ENCODE assay signal across 9 cellular contexts in the genomic region with DNA sequence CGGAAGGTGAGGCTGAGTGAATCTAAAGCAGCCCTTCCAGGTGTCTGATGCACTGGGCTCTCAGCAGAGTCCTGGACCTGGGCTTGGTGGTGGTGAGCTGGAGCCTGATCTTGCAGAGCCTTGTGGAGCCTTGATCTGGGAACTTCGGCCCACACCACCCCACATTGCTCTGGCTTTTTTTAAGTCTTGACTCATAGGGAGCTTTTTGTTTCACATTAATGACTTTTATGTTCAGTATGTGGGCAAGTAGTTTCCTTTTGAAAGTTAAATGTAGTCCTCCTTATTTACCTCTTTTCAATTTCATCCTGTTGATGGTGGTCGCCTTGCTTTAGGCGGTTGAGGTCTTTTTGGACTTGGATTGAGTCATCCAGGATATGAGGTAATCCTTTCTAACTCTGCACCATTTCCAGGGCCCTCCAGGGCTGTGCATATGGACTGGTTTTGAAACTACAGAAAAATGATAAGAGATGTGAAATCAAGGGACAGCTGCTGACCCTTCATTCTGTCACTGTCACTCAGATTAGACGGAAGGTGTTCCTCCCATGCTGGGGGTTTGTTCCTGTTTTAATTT. TPM values are rescaled to one million over a fixed set of nuclear protein-coding genes. Genes with fewer than 3 reads are reported as not detected.
DNase-seq lines count a peak whose midpoint lies in the region; ATAC-seq, FAIRE-seq and TF ChIP-seq lines count a peak whose summit lies in the region.
"Had no signal": no experiment of that assay in that cellular context is flagged by ENCODE, and none has a peak within 500 bp of the region (broad histone marks: within the 10 kb centered on the region; RNA-seq: fewer than 3 reads in every experiment).

No MANE protein-coding gene starts in this region.

- H3K9me3 ChIP-seq in mesodermal cell (ENCODE audit: control insufficient read depth, low read length) (no peaks in the 10 kb centered on the region), spleen (peaks cover 0 to 15% (median 6%) of the 10 kb centered on the region in 8 donors), esophagus muscularis mucosa (no peaks in the 10 kb centered on the region), pancreas (no peaks in the 10 kb centered on the region)

- TF ChIP-seq CTCF in spleen (IDR thresholded peaks at IDR 0.05 in 8 of 11, conservative IDR thresholded peaks at IDR 0.05 in 3 of 11) (no peak), esophagus muscularis mucosa (IDR thresholded peaks at IDR 0.05) (no peak), pancreas (IDR thresholded peaks at IDR 0.05) (no peak)

- H3K27me3 ChIP-seq in spleen (replicated peaks in 1 of 7) = peaks cover 0 to 15% (median 0%) of the 10 kb centered on the region in 7 donors
- H3K27me3 ChIP-seq in esophagus muscularis mucosa = no peaks in the 10 kb centered on the region
- no peaks in the 10 kb centered on the region for H3K27me3 ChIP-seq in pancreas

- no peak overlapping the region for H3K4me3 ChIP-seq in mesodermal cell (ENCODE audit: extremely low read depth, insufficient read depth, low read length, poor library complexity, severe bottlenecking)
- H3K4me3 ChIP-seq in spleen = no peak overlapping the region
- H3K4me3 ChIP-seq in esophagus muscularis mucosa = no peak overlapping the region
- no peak overlapping the region for H3K4me3 ChIP-seq in pancreas

- TF ChIP-seq POLR2A in spleen (IDR thresholded peaks at IDR 0.05) (no peak), esophagus muscularis mucosa (IDR thresholded peaks at IDR 0.05; ENCODE audit: low read depth) (no peak)

- TF ChIP-seq EP300 in esophagus muscularis mucosa (IDR thresholded peaks at IDR 0.05) = no peak

- no peaks in the 10 kb centered on the region for H3K36me3 ChIP-seq in mesodermal cell (ENCODE audit: control insufficient read depth, insufficient read depth, low read length)
- no peaks in the 10 kb centered on the region for H3K36me3 ChIP-seq in spleen
- H3K36me3 ChIP-seq in esophagus muscularis mucosa = no peaks in the 10 kb centered on the region
- no peaks in the 10 kb centered on the region for H3K36me3 ChIP-seq in pancreas

- FAIRE-seq in pancreas (lab: Jason Lieb, UNC) = no peak

- WGBS in mesodermal cell (ENCODE audit: insufficient coverage in 2 of 2), 2 experiments = 40 to 86% methylated on average over 1 of the region's 5 CpGs
- 27 to 60% (median 44%) methylated on average over 5 of the region's 5 CpGs for WGBS in spleen, 5 donors
- WGBS in esophagus muscularis mucosa = 76% methylated on average over 5 of the region's 5 CpGs
- WGBS in pancreas, 2 donors = 53 to 74% methylated on average over 5 of the region's 5 CpGs

- peaks cover 20% of the 10 kb centered on the region for H3K4me1 ChIP-seq in mesodermal cell (ENCODE audit: control insufficient read depth, insufficient read depth, low read length, poor library complexity, severe bottlenecking)
- H3K4me1 ChIP-seq in spleen = no peaks in the 10 kb centered on the region
- no peaks in the 10 kb centered on the region for H3K4me1 ChIP-seq in esophagus muscularis mucosa
- no peaks in the 10 kb centered on the region for H3K4me1 ChIP-seq in pancreas

- intact Hi-C loops in spleen (cut with DNase I; ENCODE audit: low total_unique reads) = no loop called here
- intact Hi-C loops in esophagus muscularis mucosa (cut with DNase I) = no loop called here
- intact Hi-C loops in pancreas (cut with DNase I) = no loop called here

- H3K27ac ChIP-seq in mesodermal cell (ENCODE audit: low read depth, low read length, severe bottlenecking) = peak overlapping the region; percentile 64
- H3K27ac ChIP-seq in spleen = no peak overlapping the region
- no peak overlapping the region for H3K27ac ChIP-seq in esophagus muscularis mucosa (replicated peaks in 1 of 4)
- H3K27ac ChIP-seq in pancreas = no peak overlapping the region

- ATAC-seq in GM19035 (IDR thresholded peaks at IDR 0.05; ENCODE audit: unreplicated experiment) (peak; percentile 84), HG02623 (IDR thresholded peaks at IDR 0.05; ENCODE audit: unreplicated experiment) (peak; percentile 68), pancreas (no peak)

- DNase-seq in NOMO-1 treated with DMSO at 0.1 percent for 48 hours (lab: John Stamatoyannopoulos, UW; ENCODE audit: unreplicated experiment) (peak; percentile 16), NCI-H446 (lab: John Stamatoyannopoulos, UW) (no peak), spleen (no peak), esophagus muscularis mucosa (ENCODE audit: extremely low spot score) (no peak), pancreas (no peak)
- DNase-seq: NK-92 treated with Interleukin-12 subunit alpha and Interleukin-12 subunit beta, amount 100 ng/mL, for 24 hours had no signal

RNA-seq across cellular contexts. Expression of gene NRAP, which starts 2.9 kb away (rescaled TPM):
- not detected for polyA plus RNA-seq in mesodermal cell (2013, experiment 1 of 2)
- not detected for polyA plus RNA-seq in mesodermal cell (2013, experiment 2 of 2)
- total RNA-seq in spleen (under 1 TPM in 1 of 7 donors, not detected in 6; 0.13 TPM), esophagus muscularis mucosa (not detected), pancreas (under 1 TPM in 5 of 6 donors, not detected in 1; 0.03 to 0.67 (median 0.03) TPM)
- polyA plus RNA-seq in spleen (under 1 TPM; 0.03 to 0.04 (median 0.03) TPM), pancreas (under 1 TPM; 0.04 to 0.21 TPM)

RNA-seq across cellular contexts. Expression of gene CASP7, which starts 12.9 kb away (rescaled TPM):
- polyA plus RNA-seq in mesodermal cell (2013, experiment 1 of 2) = 11.1 TPM
- polyA plus RNA-seq in mesodermal cell (2013, experiment 2 of 2) = 12.6 TPM
- total RNA-seq in spleen (10 to 100 TPM; 16.5 to 27.3 (median 21.3) TPM), esophagus muscularis mucosa (10 to 100 TPM; 10.2 to 15.7 (median 11.6) TPM), pancreas (10 to 100 TPM in 5 of 6 donors, 1 to 10 TPM in 1; 7.0 to 28.7 (median 15.1) TPM)
- polyA plus RNA-seq in spleen (10 to 100 TPM; 10.4 to 15.9 (median 14.0) TPM), pancreas (10 to 100 TPM in 1 of 2 donors, 1 to 10 TPM in 1; 9.4 to 15.1 TPM)

Comparison
In these comparisons a context has a peak if more than half of its experiments do, and no peak if none do; other contexts are left out.
1. ATAC-seq: peak in GM19035 (single experiment) and HG02623 (single experiment); none in pancreas (0 of 4).